ENCODE assay signal across 16 cellular contexts in genomic region chr11:1306186-1307162, GRCh38. TPM values are rescaled to one million over a fixed set of nuclear protein-coding genes. Genes with fewer than 3 reads are reported as not detected.
A peak's percentile ranks its signal among the peaks of the same experiment; 100 is the strongest.
DNase-seq lines count a peak whose midpoint lies in the region; ATAC-seq and TF ChIP-seq lines count a peak whose summit lies in the region.
"Had no signal": no experiment of that assay in that cellular context is flagged by ENCODE, and none has a peak within 500 bp of the region (broad histone marks: within the 10 kb centered on the region; RNA-seq: fewer than 3 reads in every experiment).

No MANE protein-coding gene starts in this region.

- no peaks in the 10 kb centered on the region for H3K36me3 ChIP-seq in CD8-positive, alpha-beta memory T cell (ENCODE audit: insufficient read depth, low read length)
- H3K36me3 ChIP-seq in RWPE2 (ENCODE audit: low read depth) (peaks cover 5% of the 10 kb centered on the region; the same call in 1 of the 2 replicates), neutrophil (peaks cover 17% of the 10 kb centered on the region)
- H3K36me3 ChIP-seq: adrenal gland had no signal

- peaks cover 35% of the 10 kb centered on the region for H3K4me1 ChIP-seq in CD8-positive, alpha-beta memory T cell (ENCODE audit: insufficient read depth, low read length)
- peaks cover 29% of the 10 kb centered on the region for H3K4me1 ChIP-seq in RWPE2 (ENCODE audit: insufficient read depth, poor library complexity, severe bottlenecking)
- peaks cover 65 to 68% of the 10 kb centered on the region in 2 experiments for H3K4me1 ChIP-seq in neutrophil (ENCODE audit: control insufficient read depth in 1 of 2, insufficient read depth in 1 of 2, low read depth in 1 of 2, low read length in 1 of 2)

- H3K4me3 Mint-ChIP-seq in CD8-positive, alpha-beta memory T cell, result peak overlapping the region in 4 of 7 donors; percentile 33 to 75 (median 54)
- H3K4me3 Mint-ChIP-seq: T-helper 1 cell treated with Interleukin-12 subunit alpha and Interleukin-12 subunit beta and Interleukin-4 antibody, amounts not matched to agents 30 μg/mL and 1 μg/mL, for 36 hours had no signal

- H3K4me1 Mint-ChIP-seq in CD8-positive, alpha-beta memory T cell, result peaks cover 41 to 77% (median 46%) of the 10 kb centered on the region in 3 donors

- H3K9me3 ChIP-seq in CD8-positive, alpha-beta memory T cell (ENCODE audit: low read length), result no peaks in the 10 kb centered on the region
- no peaks in the 10 kb centered on the region for H3K9me3 ChIP-seq in RWPE2 (ENCODE audit: severe bottlenecking)
- no peaks in the 10 kb centered on the region for H3K9me3 ChIP-seq in neutrophil
- H3K9me3 ChIP-seq: adrenal gland had no signal

- H3K27me3 ChIP-seq in CD8-positive, alpha-beta memory T cell (ENCODE audit: insufficient read depth, low read length, poor library complexity, severe bottlenecking), result no peaks in the 10 kb centered on the region
- H3K27me3 ChIP-seq in RWPE2 (ENCODE audit: insufficient read depth, poor library complexity, severe bottlenecking) (no peaks in the 10 kb centered on the region), neutrophil (no peaks in the 10 kb centered on the region)
- H3K27me3 ChIP-seq: adrenal gland, heart right ventricle had no signal

- H3K27ac Mint-ChIP-seq in CD8-positive, alpha-beta memory T cell, result peak overlapping the region in 6 of 8 donors; percentile 48 to 93 (median 78)
- H3K27ac Mint-ChIP-seq: T-helper 1 cell treated with Interleukin-12 subunit alpha and Interleukin-12 subunit beta and Interleukin-4 antibody, amounts not matched to agents 30 μg/mL and 1 μg/mL, for 36 hours had no signal

- no peaks in the 10 kb centered on the region for H3K9me3 Mint-ChIP-seq in CD8-positive, alpha-beta memory T cell

- POLR2A ChIA-PET in CD8-positive, alpha-beta memory T cell (lab: Charles Lee), result no interaction called here

- H3K4me3 ChIP-seq in CD8-positive, alpha-beta memory T cell (ENCODE audit: low read length), result no peak overlapping the region
- H3K4me3 ChIP-seq in RWPE2 (ENCODE audit: severe bottlenecking), result no peak overlapping the region
- peak overlapping the region; percentile 70 to 78 for H3K4me3 ChIP-seq in neutrophil (ENCODE audit: low read depth in 1 of 2, low read length in 1 of 2)
- H3K4me3 ChIP-seq: adrenal gland, heart right ventricle, PC-9 had no signal

- no peak for DNase-seq in CD8-positive, alpha-beta memory T cell
- DNase-seq in RWPE2 (ENCODE audit: low spot score) (no peak), epithelial cell of prostate (ENCODE audit: low read depth, low spot score) (no peak), NCI-H510A treated with DMSO at 0.1 percent for 48 hours (lab: John Stamatoyannopoulos, UW) (no peak)
- no peak for DNase-seq in stimulated activated naive CD4-positive, alpha-beta T cell (lab: John Stamatoyannopoulos, UW)
- DNase-seq: effector CD4-positive, alpha-beta T cell; heart right ventricle; mesendoderm; NCI-H2029; PC-9; stimulated activated CD4-positive, alpha-beta T cell treated with anti-CD3 and anti-CD28 coated beads, Interleukin-4, amount 100 ng/mL, for 24 hours had no signal

- no peak for TF ChIP-seq CTCF in RWPE2 (IDR thresholded peaks at IDR 0.05; ENCODE audit: poor library complexity, severe bottlenecking)
- TF ChIP-seq CTCF in neutrophil (IDR thresholded peaks at IDR 0.05), result no peak

- H3K36me3 Mint-ChIP-seq in CD8-positive, alpha-beta memory T cell, result peaks cover 0 to 41% (median 3%) of the 10 kb centered on the region in 3 donors

- CTCF ChIA-PET in CD8-positive, alpha-beta memory T cell (lab: Charles Lee), result no interaction called here

- ATAC-seq in RWPE2 (ENCODE audit: low read depth), result no peak
- ATAC-seq in GM18861 (IDR thresholded peaks at IDR 0.05; ENCODE audit: unreplicated experiment), result no peak
- no peak for ATAC-seq in GM21576 (IDR thresholded peaks at IDR 0.05; ENCODE audit: unreplicated experiment)
- ATAC-seq: heart right ventricle had no signal

- H3K27me3 Mint-ChIP-seq in CD8-positive, alpha-beta memory T cell, result no peaks in the 10 kb centered on the region

- H3K27ac ChIP-seq in CD8-positive, alpha-beta memory T cell (ENCODE audit: low read depth, low read length), result no peak overlapping the region
- peak overlapping the region; percentile 51 for H3K27ac ChIP-seq in RWPE2 (ENCODE audit: poor library complexity, severe bottlenecking)
- H3K27ac ChIP-seq in epithelial cell of prostate, result peak overlapping the region; percentile 88
- peak overlapping the region; percentile 96 for H3K27ac ChIP-seq in neutrophil
- H3K27ac ChIP-seq: adrenal gland, heart right ventricle, PC-9 had no signal

RNA-seq across cellular contexts. Expression of gene TOLLIP, which starts 3.0 kb away (rescaled TPM):
- total RNA-seq in CD8-positive, alpha-beta memory T cell, result 10 to 100 TPM; 36.3 to 41.8 TPM
- 31.1 TPM for polyA plus RNA-seq in CD8-positive, alpha-beta memory T cell

Comparison
In these comparisons a context has a peak if more than half of its experiments do, and no peak if none do; other contexts are left out.
1. H3K4me3 ChIP-seq: peak in neutrophil (2 of 2); none in CD8-positive, alpha-beta memory T cell (single experiment) and RWPE2 (single experiment).